Comparison of ENCODE assay signal across 11 cellular contexts in genomic region chr7:158760936-158761335, GRCh38. TPM values are rescaled to one million over a fixed set of nuclear protein-coding genes. Genes with fewer than 3 reads are reported as not detected.
DNase-seq lines count a peak whose midpoint lies in the region; TF ChIP-seq lines count a peak whose summit lies in the region.
"Had no signal": no experiment of that assay in that cellular context is flagged by ENCODE, and none has a peak within 500 bp of the region (broad histone marks: within the 10 kb centered on the region; RNA-seq: fewer than 3 reads in every experiment).

No MANE protein-coding gene starts in this region.

- TF ChIP-seq CTCF in AG09309 (IDR thresholded peaks at IDR 0.05; ENCODE audit: control insufficient read depth, insufficient read depth, low read depth, low read length, missing control alignments): peak; percentile 18
- TF ChIP-seq CTCF in GM12873 (IDR thresholded peaks at IDR 0.05; ENCODE audit: insufficient read depth, low read depth, low read length, missing control alignments): peak; percentile 18
- TF ChIP-seq CTCF in WERI-Rb-1 (IDR thresholded peaks at IDR 0.05; ENCODE audit: low read depth, low read length): peak; percentile 30; the same call in 1 of the 2 replicates
- peak; percentile 19 for TF ChIP-seq CTCF in fibroblast of villous mesenchyme (IDR thresholded peaks at IDR 0.05; ENCODE audit: insufficient read depth, low read depth, low read length)

- no peak overlapping the region for H3K27ac ChIP-seq in WERI-Rb-1

- H3K4me3 ChIP-seq in AG09309 (ENCODE audit: control insufficient read depth, low read depth, low read length) (no peak overlapping the region), WERI-Rb-1 (ENCODE audit: low read depth, low read length) (no peak overlapping the region), fibroblast of villous mesenchyme (ENCODE audit: low read depth, low read length) (no peak overlapping the region)

- DNase-seq in AG09309 (ENCODE audit: low read depth) (no peak), WERI-Rb-1 (no peak), fibroblast of villous mesenchyme (ENCODE audit: low read depth) (no peak), NCI-H2227 treated with DMSO at 0.1 percent for 48 hours (lab: John Stamatoyannopoulos, UW) (no peak), GM19238 (ENCODE audit: insufficient read length, low spot score) (no peak), KG1 (lab: John Stamatoyannopoulos, UW) (no peak)
- no peak for DNase-seq in activated effector memory CD4-positive, alpha-beta T cell treated with Interleukin-2 at 50 U/mL for 16 hours
- DNase-seq: MV-4-11, occipital lobe, T1000 had no signal

- no peaks in the 10 kb centered on the region for H3K27me3 ChIP-seq in WERI-Rb-1 (ENCODE audit: insufficient read depth, low read depth, severe bottlenecking)

- no peaks in the 10 kb centered on the region; the same call in 1 of the 2 replicates for H3K36me3 ChIP-seq in WERI-Rb-1

- H3K9me3 ChIP-seq in WERI-Rb-1 (ENCODE audit: severe bottlenecking): no peaks in the 10 kb centered on the region

RNA-seq across cellular contexts. Expression of gene NCAPG2, which starts 56.3 kb away (rescaled TPM):
- total RNA-seq in fibroblast of villous mesenchyme: 16.4 and 17.7 TPM in 2 replicates
